In genomic region chr22:40177738-40178416, GRCh38 we compare ENCODE assay signal across 1 cellular context.
A peak's percentile ranks its signal among the peaks of the same experiment; 100 is the strongest.
TF ChIP-seq lines count a peak whose summit lies in the region.

A gene with protein sequence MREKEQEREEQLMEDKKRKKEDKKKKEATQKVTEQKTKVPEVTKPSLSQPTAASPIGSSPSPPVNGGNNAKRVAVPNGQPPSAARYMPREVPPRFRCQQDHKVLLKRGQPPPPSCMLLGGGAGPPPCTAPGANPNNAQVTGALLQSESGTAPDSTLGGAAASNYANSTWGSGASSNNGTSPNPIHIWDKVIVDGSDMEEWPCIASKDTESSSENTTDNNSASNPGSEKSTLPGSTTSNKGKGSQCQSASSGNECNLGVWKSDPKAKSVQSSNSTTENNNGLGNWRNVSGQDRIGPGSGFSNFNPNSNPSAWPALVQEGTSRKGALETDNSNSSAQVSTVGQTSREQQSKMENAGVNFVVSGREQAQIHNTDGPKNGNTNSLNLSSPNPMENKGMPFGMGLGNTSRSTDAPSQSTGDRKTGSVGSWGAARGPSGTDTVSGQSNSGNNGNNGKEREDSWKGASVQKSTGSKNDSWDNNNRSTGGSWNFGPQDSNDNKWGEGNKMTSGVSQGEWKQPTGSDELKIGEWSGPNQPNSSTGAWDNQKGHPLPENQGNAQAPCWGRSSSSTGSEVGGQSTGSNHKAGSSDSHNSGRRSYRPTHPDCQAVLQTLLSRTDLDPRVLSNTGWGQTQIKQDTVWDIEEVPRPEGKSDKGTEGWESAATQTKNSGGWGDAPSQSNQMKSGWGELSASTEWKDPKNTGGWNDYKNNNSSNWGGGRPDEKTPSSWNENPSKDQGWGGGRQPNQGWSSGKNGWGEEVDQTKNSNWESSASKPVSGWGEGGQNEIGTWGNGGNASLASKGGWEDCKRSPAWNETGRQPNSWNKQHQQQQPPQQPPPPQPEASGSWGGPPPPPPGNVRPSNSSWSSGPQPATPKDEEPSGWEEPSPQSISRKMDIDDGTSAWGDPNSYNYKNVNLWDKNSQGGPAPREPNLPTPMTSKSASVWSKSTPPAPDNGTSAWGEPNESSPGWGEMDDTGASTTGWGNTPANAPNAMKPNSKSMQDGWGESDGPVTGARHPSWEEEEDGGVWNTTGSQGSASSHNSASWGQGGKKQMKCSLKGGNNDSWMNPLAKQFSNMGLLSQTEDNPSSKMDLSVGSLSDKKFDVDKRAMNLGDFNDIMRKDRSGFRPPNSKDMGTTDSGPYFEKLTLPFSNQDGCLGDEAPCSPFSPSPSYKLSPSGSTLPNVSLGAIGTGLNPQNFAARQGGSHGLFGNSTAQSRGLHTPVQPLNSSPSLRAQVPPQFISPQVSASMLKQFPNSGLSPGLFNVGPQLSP (N-terminal part only) (plus strand): TSS chr22:40177925. CDS start chr22:40178136, 211 bp downstream.

TF ChIP-seq in GM12878, 131 proteins besides CTCF, POLR2A, EP300 and RAD21 (continued from another document and continues in another):
- TF ChIP-seq CUX1 (IDR thresholded peaks at IDR 0.05; ENCODE audit: insufficient replicate concordance, low read depth, low read length) (peak; percentile 65), CHD1 (IDR thresholded peaks at IDR 0.05; ENCODE audit: low read depth, low read length) (peak; percentile 93; the same call in 1 of the 2 replicates), PML (IDR thresholded peaks at IDR 0.05; ENCODE audit: low read length) (peak; percentile 99), PAX5 (IDR thresholded peaks at IDR 0.05; ENCODE audit: borderline replicate concordance, low read depth, low read length) (peak; percentile 26; the same call in 1 of the 2 replicates), CREM (IDR thresholded peaks at IDR 0.05; ENCODE audit: low read depth) (peak; percentile 55), KAT2A (conservative IDR thresholded peaks at IDR 0.05; ENCODE audit: control insufficient read depth, low read depth, low read length) (no peak), ZBED1 (IDR thresholded peaks at IDR 0.05; ENCODE audit: borderline replicate concordance) (no peak), NFYA (IDR thresholded peaks at IDR 0.05; ENCODE audit: borderline replicate concordance, low read depth, low read length) (no peak), EZH2 (IDR thresholded peaks at IDR 0.05; ENCODE audit: borderline replicate concordance, control insufficient read depth, low read depth, low read length) (no peak), MYB (IDR thresholded peaks at IDR 0.05; ENCODE audit: borderline replicate concordance, low read depth, low read length) (no peak), PKNOX1 (IDR thresholded peaks at IDR 0.05) (peak; percentile 97), TCF3 (IDR thresholded peaks at IDR 0.05; ENCODE audit: borderline replicate concordance, insufficient read depth, low read depth, low read length) (peak; percentile 67; the same call in 1 of the 2 replicates), BACH1 (IDR thresholded peaks at IDR 0.05; ENCODE audit: borderline replicate concordance) (peak; percentile 50; the same call in 1 of the 2 replicates), POU2F2 (IDR thresholded peaks at IDR 0.05; ENCODE audit: borderline replicate concordance, low read depth, low read length) (peak; percentile 97), YY1 (IDR thresholded peaks at IDR 0.05; ENCODE audit: low read depth, low read length) (peak; percentile 98), MEF2A (IDR thresholded peaks at IDR 0.05; ENCODE audit: insufficient read depth, low read depth, low read length) (0 out of 2 replicates have a peak, but pooled peaks have one; percentile 67), ATF7 (IDR thresholded peaks at IDR 0.05; ENCODE audit: low read depth) (peak; percentile 77), TCF12 (IDR thresholded peaks at IDR 0.05; ENCODE audit: low read depth, low read length) (0 out of 2 replicates have a peak, but pooled peaks have one; percentile 32), PBX3 (IDR thresholded peaks at IDR 0.05; ENCODE audit: insufficient replicate concordance, low read depth, low read length) (peak; percentile 91), BRCA1 (IDR thresholded peaks at IDR 0.05; ENCODE audit: low read depth, low read length) (no peak), HCFC1 (IDR thresholded peaks at IDR 0.05; ENCODE audit: low read length) (0 out of 2 replicates have a peak, but pooled peaks have one; percentile 31), REST (IDR thresholded peaks at IDR 0.05; ENCODE audit: low read depth, low read length) (no peak), ZNF384 (IDR thresholded peaks at IDR 0.05; ENCODE audit: borderline replicate concordance, low read depth, low read length) (no peak), MTA3 (IDR thresholded peaks at IDR 0.05; ENCODE audit: borderline replicate concordance, low read length) (peak; percentile 86; the same call in 1 of the 2 replicates), CBFB (IDR thresholded peaks at IDR 0.05; ENCODE audit: low read depth) (0 out of 2 replicates have a peak, but pooled peaks have one; percentile 76), SMAD1 (IDR thresholded peaks at IDR 0.05; ENCODE audit: low read depth, partially characterized antibody) (peak; percentile 74)
- TF ChIP-seq, protein P1, sequence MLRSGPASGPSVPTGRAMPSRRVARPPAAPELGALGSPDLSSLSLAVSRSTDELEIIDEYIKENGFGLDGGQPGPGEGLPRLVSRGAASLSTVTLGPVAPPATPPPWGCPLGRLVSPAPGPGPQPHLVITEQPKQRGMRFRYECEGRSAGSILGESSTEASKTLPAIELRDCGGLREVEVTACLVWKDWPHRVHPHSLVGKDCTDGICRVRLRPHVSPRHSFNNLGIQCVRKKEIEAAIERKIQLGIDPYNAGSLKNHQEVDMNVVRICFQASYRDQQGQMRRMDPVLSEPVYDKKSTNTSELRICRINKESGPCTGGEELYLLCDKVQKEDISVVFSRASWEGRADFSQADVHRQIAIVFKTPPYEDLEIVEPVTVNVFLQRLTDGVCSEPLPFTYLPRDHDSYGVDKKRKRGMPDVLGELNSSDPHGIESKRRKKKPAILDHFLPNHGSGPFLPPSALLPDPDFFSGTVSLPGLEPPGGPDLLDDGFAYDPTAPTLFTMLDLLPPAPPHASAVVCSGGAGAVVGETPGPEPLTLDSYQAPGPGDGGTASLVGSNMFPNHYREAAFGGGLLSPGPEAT (IDR thresholded peaks at IDR 0.05; ENCODE audit: low read depth), result peak; percentile 93
- TF ChIP-seq, protein P2, sequence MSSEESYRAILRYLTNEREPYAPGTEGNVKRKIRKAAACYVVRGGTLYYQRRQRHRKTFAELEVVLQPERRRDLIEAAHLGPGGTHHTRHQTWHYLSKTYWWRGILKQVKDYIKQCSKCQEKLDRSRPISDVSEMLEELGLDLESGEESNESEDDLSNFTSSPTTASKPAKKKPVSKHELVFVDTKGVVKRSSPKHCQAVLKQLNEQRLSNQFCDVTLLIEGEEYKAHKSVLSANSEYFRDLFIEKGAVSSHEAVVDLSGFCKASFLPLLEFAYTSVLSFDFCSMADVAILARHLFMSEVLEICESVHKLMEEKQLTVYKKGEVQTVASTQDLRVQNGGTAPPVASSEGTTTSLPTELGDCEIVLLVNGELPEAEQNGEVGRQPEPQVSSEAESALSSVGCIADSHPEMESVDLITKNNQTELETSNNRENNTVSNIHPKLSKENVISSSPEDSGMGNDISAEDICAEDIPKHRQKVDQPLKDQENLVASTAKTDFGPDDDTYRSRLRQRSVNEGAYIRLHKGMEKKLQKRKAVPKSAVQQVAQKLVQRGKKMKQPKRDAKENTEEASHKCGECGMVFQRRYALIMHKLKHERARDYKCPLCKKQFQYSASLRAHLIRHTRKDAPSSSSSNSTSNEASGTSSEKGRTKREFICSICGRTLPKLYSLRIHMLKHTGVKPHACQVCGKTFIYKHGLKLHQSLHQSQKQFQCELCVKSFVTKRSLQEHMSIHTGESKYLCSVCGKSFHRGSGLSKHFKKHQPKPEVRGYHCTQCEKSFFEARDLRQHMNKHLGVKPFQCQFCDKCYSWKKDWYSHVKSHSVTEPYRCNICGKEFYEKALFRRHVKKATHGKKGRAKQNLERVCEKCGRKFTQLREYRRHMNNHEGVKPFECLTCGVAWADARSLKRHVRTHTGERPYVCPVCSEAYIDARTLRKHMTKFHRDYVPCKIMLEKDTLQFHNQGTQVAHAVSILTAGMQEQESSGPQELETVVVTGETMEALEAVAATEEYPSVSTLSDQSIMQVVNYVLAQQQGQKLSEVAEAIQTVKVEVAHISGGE (CRISPR knock-in tag; IDR thresholded peaks at IDR 0.05), result no peak
- TF ChIP-seq, protein P3, sequence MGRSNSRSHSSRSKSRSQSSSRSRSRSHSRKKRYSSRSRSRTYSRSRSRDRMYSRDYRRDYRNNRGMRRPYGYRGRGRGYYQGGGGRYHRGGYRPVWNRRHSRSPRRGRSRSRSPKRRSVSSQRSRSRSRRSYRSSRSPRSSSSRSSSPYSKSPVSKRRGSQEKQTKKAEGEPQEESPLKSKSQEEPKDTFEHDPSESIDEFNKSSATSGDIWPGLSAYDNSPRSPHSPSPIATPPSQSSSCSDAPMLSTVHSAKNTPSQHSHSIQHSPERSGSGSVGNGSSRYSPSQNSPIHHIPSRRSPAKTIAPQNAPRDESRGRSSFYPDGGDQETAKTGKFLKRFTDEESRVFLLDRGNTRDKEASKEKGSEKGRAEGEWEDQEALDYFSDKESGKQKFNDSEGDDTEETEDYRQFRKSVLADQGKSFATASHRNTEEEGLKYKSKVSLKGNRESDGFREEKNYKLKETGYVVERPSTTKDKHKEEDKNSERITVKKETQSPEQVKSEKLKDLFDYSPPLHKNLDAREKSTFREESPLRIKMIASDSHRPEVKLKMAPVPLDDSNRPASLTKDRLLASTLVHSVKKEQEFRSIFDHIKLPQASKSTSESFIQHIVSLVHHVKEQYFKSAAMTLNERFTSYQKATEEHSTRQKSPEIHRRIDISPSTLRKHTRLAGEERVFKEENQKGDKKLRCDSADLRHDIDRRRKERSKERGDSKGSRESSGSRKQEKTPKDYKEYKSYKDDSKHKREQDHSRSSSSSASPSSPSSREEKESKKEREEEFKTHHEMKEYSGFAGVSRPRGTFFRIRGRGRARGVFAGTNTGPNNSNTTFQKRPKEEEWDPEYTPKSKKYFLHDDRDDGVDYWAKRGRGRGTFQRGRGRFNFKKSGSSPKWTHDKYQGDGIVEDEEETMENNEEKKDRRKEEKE (IDR thresholded peaks at IDR 0.05), result no peak
